26 cellular contexts compared by ENCODE assay signal in genomic region chr1:247274857-247275256, GRCh38. TPM values are rescaled to one million over a fixed set of nuclear protein-coding genes. Genes with fewer than 3 reads are reported as not detected.
DNase-seq lines count a peak whose midpoint lies in the region; ATAC-seq and TF ChIP-seq lines count a peak whose summit lies in the region.
"Had no signal": no experiment of that assay in that cellular context is flagged by ENCODE, and none has a peak within 500 bp of the region (broad histone marks: within the 10 kb centered on the region; RNA-seq: fewer than 3 reads in every experiment).

No MANE protein-coding gene starts in this region.

- peak; percentile 8 for DNase-seq in DMS53 treated with DMSO at 0.1 percent for 48 hours (lab: John Stamatoyannopoulos, UW; ENCODE audit: unreplicated experiment)
- DNase-seq in glomerular visceral epithelial cell (ENCODE audit: extremely low spot score), result peak; percentile 44
- no peak for DNase-seq in mucosa of descending colon
- no peak for DNase-seq in AG08395 (ENCODE audit: low spot score)
- DNase-seq in stimulated activated naive CD8-positive, alpha-beta T cell treated with anti-CD3 and anti-CD28 coated beads, Interleukin-15, Interleukin-2, amounts not matched to agents 100 U/mL and 50 U/mL, for 24 hours, result no peak
- DNase-seq: AML-193; CD4-positive, alpha-beta memory T cell; COR-L47; DMS79 treated with DMSO at 0.1 percent for 48 hours; GF-D8; H7; IMR-90; NCI-H1048; NCI-H1417; NCI-H1694; NCI-H2029 treated with DMSO at 0.1 percent for 48 hours; NCI-H446 treated with DMSO at 0.1 percent for 48 hours; NCI-H526 treated with DMSO at 0.1 percent for 48 hours; OCI-M1; Peyer's patch; SHP77 treated with DMSO at 0.1 percent for 48 hours; T-helper 1 cell had no signal

- TF ChIP-seq CTCF in mucosa of descending colon (IDR thresholded peaks at IDR 0.05), result no peak

- H3K4me1 ChIP-seq in mucosa of descending colon (ENCODE audit: low read depth), result no peaks in the 10 kb centered on the region
- H3K4me1 ChIP-seq: BLaER1 treated with 17β-estradiol and CSF1 and Interleukin-3, amounts not matched to agents 10 nM and 100 nM; Peyer's patch had no signal

- peaks cover 7% of the 10 kb centered on the region for H3K9me3 ChIP-seq in mucosa of descending colon

- H3K4me3 ChIP-seq in mucosa of descending colon, result no peak overlapping the region
- H3K4me3 ChIP-seq: BLaER1 treated with 17β-estradiol and CSF1 and Interleukin-3, amounts not matched to agents 10 nM and 100 nM; Peyer's patch had no signal

- intact Hi-C loops in mucosa of descending colon (cut with DNase I, micrococcal nuclease), result no loop called here

- ATAC-seq in HG02981 (IDR thresholded peaks at IDR 0.05; ENCODE audit: unreplicated experiment) (peak; percentile 43), mucosa of descending colon (peak; percentile 84), HG03457 (IDR thresholded peaks at IDR 0.05; ENCODE audit: unreplicated experiment) (no peak)
- no peak for ATAC-seq in stimulated activated naive CD8-positive, alpha-beta T cell treated with anti-CD3 and anti-CD28 coated beads, Interleukin-15, Interleukin-2, amounts not matched to agents 100 U/mL and 50 U/mL, for 24 hours

- H3K36me3 ChIP-seq in mucosa of descending colon (ENCODE audit: low read depth), result no peaks in the 10 kb centered on the region
- H3K36me3 ChIP-seq: BLaER1 treated with 17β-estradiol and CSF1 and Interleukin-3, amounts not matched to agents 10 nM and 100 nM; Peyer's patch had no signal

RNA-seq across cellular contexts. Expression of gene VN1R5, which starts 19.0 kb away (rescaled TPM):
- total RNA-seq in mucosa of descending colon, result not detected
- total RNA-seq: A172; CD4-positive, alpha-beta memory T cell; H7; IMR-90; Peyer's patch had no signal

RNA-seq across cellular contexts. Expression of gene ZNF496, which starts 56.8 kb away (rescaled TPM):
- 10 to 100 TPM; 13.3 to 26.5 (median 18.0) TPM for total RNA-seq in mucosa of descending colon

Comparison
In these comparisons a context has a peak if more than half of its experiments do, and no peak if none do; other contexts are left out.
1. DNase-seq: peak in DMS53 treated with DMSO at 0.1 percent for 48 hours (single experiment) and glomerular visceral epithelial cell (single experiment); none in mucosa of descending colon (0 of 3), AG08395 (single experiment) and stimulated activated naive CD8-positive, alpha-beta T cell treated with anti-CD3 and anti-CD28 coated beads, Interleukin-15, Interleukin-2, amounts not matched to agents 100 U/mL and 50 U/mL, for 24 hours (single experiment).
2. ATAC-seq: peak in HG02981 (single experiment) and mucosa of descending colon (single experiment); none in HG03457 (single experiment) and stimulated activated naive CD8-positive, alpha-beta T cell treated with anti-CD3 and anti-CD28 coated beads, Interleukin-15, Interleukin-2, amounts not matched to agents 100 U/mL and 50 U/mL, for 24 hours (single experiment).